ENCODE assay signal across 14 cellular contexts in genomic region chr5:139387611-139388197, GRCh38. TPM values are rescaled to one million over a fixed set of nuclear protein-coding genes. Genes with fewer than 3 reads are reported as not detected.
DNase-seq lines count a peak whose midpoint lies in the region; ATAC-seq, FAIRE-seq and TF ChIP-seq lines count a peak whose summit lies in the region.
"Had no signal": no experiment of that assay in that cellular context is flagged by ENCODE, and none has a peak within 500 bp of the region (broad histone marks: within the 10 kb centered on the region; RNA-seq: fewer than 3 reads in every experiment).

No MANE protein-coding gene starts in this region.

- H3K4me2 ChIP-seq in DOHH2 (ENCODE audit: low read length) = peak overlapping the region; percentile 99
- H3K4me2 ChIP-seq: SK-N-SH had no signal

- H3K9me2 ChIP-seq in DOHH2 (replicated peaks; ENCODE audit: control insufficient read depth, low read length) = no peaks in the 10 kb centered on the region
- H3K9me2 ChIP-seq: SK-N-SH had no signal

- peaks cover 67% of the 10 kb centered on the region for H3F3A ChIP-seq in DOHH2 (ENCODE audit: control insufficient read depth, insufficient read depth)

- TF ChIP-seq POLR2A in erythroblast (IDR thresholded peaks at IDR 0.05; ENCODE audit: low read length) = no peak

- H3K4me3 ChIP-seq in DOHH2 (ENCODE audit: low read length) = peak overlapping the region; percentile 99
- H3K4me3 ChIP-seq: lung had no signal

- DNase-seq in GM19239 (ENCODE audit: insufficient read length, low spot score) (no peak), T-helper 17 cell (no peak), naive B cell (no peak), SIG-M5 treated with dmso at 0.1 percent for 504 hours (lab: John Stamatoyannopoulos, UW; ENCODE audit: unreplicated experiment) (no peak), erythroblast (lab: John Stamatoyannopoulos, UW) (no peak), NCI-H2171 treated with DMSO at 0.1 percent for 48 hours (lab: John Stamatoyannopoulos, UW) (no peak)
- DNase-seq in stimulated activated CD4-positive, alpha-beta T cell treated with anti-CD3 and anti-CD28 coated beads, Interleukin-4, amount 100 ng/mL, for 4 hours = no peak
- DNase-seq: NCI-H1048, NCI-H524, SK-N-SH had no signal

- H3K36me3 ChIP-seq in DOHH2 (ENCODE audit: control insufficient read depth, low read length) = peaks cover 72% of the 10 kb centered on the region

- H3K36me3 Mint-ChIP-seq in T-helper 17 cell (ENCODE audit: low read depth) (no peaks in the 10 kb centered on the region), naive B cell (no peaks in the 10 kb centered on the region)

- H3K4me1 Mint-ChIP-seq in T-helper 17 cell (peaks cover 37% of the 10 kb centered on the region), naive B cell (peaks cover 66 to 88% (median 87%) of the 10 kb centered on the region in 3 donors)

- peaks cover 82% of the 10 kb centered on the region for H3K4me1 ChIP-seq in DOHH2 (ENCODE audit: control insufficient read depth, low read length)

- H3K27me3 Mint-ChIP-seq in T-helper 17 cell (no peaks in the 10 kb centered on the region), naive B cell (no peaks in the 10 kb centered on the region)

- H3K79me2 ChIP-seq in DOHH2 (ENCODE audit: control insufficient read depth, low read length) = peaks cover 63% of the 10 kb centered on the region
- H3K79me2 ChIP-seq: parathyroid adenoma had no signal

- FAIRE-seq in GM19239 (lab: Jason Lieb, UNC) = peak; percentile 54

- H4K20me1 ChIP-seq in DOHH2 (ENCODE audit: control insufficient read depth, insufficient read depth, low read depth, low read length) = no peaks in the 10 kb centered on the region; the same call in 1 of the 2 replicates

- peak overlapping the region; percentile 37 for H3K27ac Mint-ChIP-seq in T-helper 17 cell
- H3K27ac Mint-ChIP-seq in naive B cell = peak overlapping the region; percentile 90 to 99 (median 95)

- H3K9me3 ChIP-seq in DOHH2 (ENCODE audit: control insufficient read depth, insufficient read depth, low read length) = no peaks in the 10 kb centered on the region
- H3K9me3 ChIP-seq in T-helper 17 cell (ENCODE audit: control insufficient read depth, low read length, poor library complexity, severe bottlenecking) = no peaks in the 10 kb centered on the region
- H3K9me3 ChIP-seq: heart left ventricle, SK-N-SH had no signal

- H3K4me3 Mint-ChIP-seq in T-helper 17 cell (peak overlapping the region; percentile 21), naive B cell (peak overlapping the region; percentile 89 to 97 (median 94))

- H3K9me3 Mint-ChIP-seq in naive B cell = no peaks in the 10 kb centered on the region

- H3K27ac ChIP-seq in DOHH2 (ENCODE audit: low read depth, low read length) = peak overlapping the region; percentile 99
- H3K27ac ChIP-seq: parathyroid adenoma had no signal

- ATAC-seq in T-helper 17 cell (no peak), naive B cell (ENCODE audit: low read depth in 2 of 2) (no peak)

- H3K27me3 ChIP-seq in DOHH2 (ENCODE audit: control insufficient read depth, low read length) = no peaks in the 10 kb centered on the region

- TF ChIP-seq CTCF in DOHH2 (IDR thresholded peaks at IDR 0.05; ENCODE audit: low read depth, low read length, poor library complexity, severe bottlenecking) = no peak

RNA-seq across cellular contexts. Expression of gene MZB1, which starts 2.0 kb away (rescaled TPM):
- total RNA-seq in T-helper 17 cell = 1 to 10 TPM; 2.2 to 3.1 TPM
- 100 to 1,000 TPM in 1 of 6 donors, 10 to 100 TPM in 5; 49.7 to 105 (median 88.1) TPM for polyA plus RNA-seq in naive B cell (ENCODE audit: low read depth in 6 of 6)
- polyA plus RNA-seq: SK-N-SH had no signal

RNA-seq across cellular contexts. Expression of gene SLC23A1, which starts 4.6 kb away (rescaled TPM):
- not detected for total RNA-seq in T-helper 17 cell
- under 1 TPM in 3 of 6 donors, not detected in 3; 0.13 to 0.57 (median 0.49) TPM for polyA plus RNA-seq in naive B cell (ENCODE audit: low read depth in 6 of 6)
- total RNA-seq: heart left ventricle had no signal
- polyA plus RNA-seq: heart left ventricle, SK-N-SH had no signal

RNA-seq across cellular contexts. Expression of gene PROB1, which starts 7.2 kb away (rescaled TPM):
- under 1 TPM; 0.57 to 0.72 TPM for total RNA-seq in T-helper 17 cell
- 1 to 10 TPM in 3 of 6 donors, under 1 TPM in 3; 0.67 to 2.5 (median 1.1) TPM for polyA plus RNA-seq in naive B cell (ENCODE audit: low read depth in 6 of 6)

RNA-seq across cellular contexts. Expression of gene SPATA24, which starts 16.2 kb away (rescaled TPM):
- total RNA-seq in T-helper 17 cell = 1 to 10 TPM; 3.8 to 4.1 TPM
- 10 to 100 TPM in 1 of 6 donors, 1 to 10 TPM in 5; 3.3 to 10.5 (median 5.5) TPM for polyA plus RNA-seq in naive B cell (ENCODE audit: low read depth in 6 of 6)

RNA-seq across cellular contexts. Expression of gene PAIP2, which starts 46.0 kb away (rescaled TPM):
- total RNA-seq in T-helper 17 cell = 100 to 1,000 TPM; 106 to 123 TPM
- polyA plus RNA-seq in naive B cell (ENCODE audit: low read depth in 6 of 6) = 100 to 1,000 TPM; 348 to 544 (median 403) TPM
